34 cellular contexts compared by ENCODE assay signal in the genomic region with DNA sequence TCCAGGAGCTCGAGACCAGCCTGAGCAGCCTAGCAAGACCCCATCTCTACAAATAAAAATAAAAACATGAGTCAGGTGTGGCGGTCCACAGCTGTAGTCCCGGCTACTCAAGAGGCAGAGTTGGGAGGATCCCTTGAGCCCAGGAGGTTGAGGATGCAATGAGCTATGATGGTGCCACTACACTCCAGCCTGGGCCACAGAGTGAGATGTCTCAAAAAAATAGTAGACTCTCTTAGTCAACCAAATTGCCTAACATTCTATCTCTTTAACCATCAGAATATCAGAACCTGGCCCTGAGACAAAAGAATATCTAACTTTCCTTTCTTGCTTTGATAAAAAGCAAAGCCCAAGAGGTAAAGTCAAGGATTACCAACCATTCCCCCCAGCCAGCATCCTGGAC.
"Had no signal": no experiment of that assay in that cellular context is flagged by ENCODE, and none has a peak within 500 bp of the region (broad histone marks: within the 10 kb centered on the region; RNA-seq: fewer than 3 reads in every experiment).

No MANE protein-coding gene starts in this region.

- H3K36me3 ChIP-seq: adrenal gland, ascending aorta, brain microvascular endothelial cell, breast epithelium, cardiac muscle cell had no signal

- H3K9me3 ChIP-seq: adrenal gland, ascending aorta, body of pancreas, breast epithelium had no signal

- FAIRE-seq: astrocyte, bronchial epithelial cell had no signal

- DNase-seq: activated effector memory CD4-positive, alpha-beta T cell treated with anti-CD3 and anti-CD28 coated beads, Interleukin-2, amount 50 U/mL, for 16 hours; activated effector memory CD4-positive, alpha-beta T cell treated with Interleukin-2 at 50 U/mL for 16 hours; activated gamma-delta T cell; activated gamma-delta T cell treated with Interleukin-2 at 50 U/mL for 16 hours; activated naive CD4-positive, alpha-beta T cell; activated naive CD4-positive, alpha-beta T cell treated with anti-CD3 and anti-CD28 coated beads for 36 hours; activated naive CD4-positive, alpha-beta T cell treated with anti-CD3 and anti-CD28 coated beads, Interleukin-2, amount 10 ng/mL, durations not matched to agents 7 days and 5 days; activated naive CD4-positive, alpha-beta T cell treated with anti-CD3 and anti-CD28 coated beads, Interleukin-2, amount 50 U/mL, for 16 hours; activated naive CD4-positive, alpha-beta T cell treated with Interleukin-2 at 50 U/mL for 16 hours; activated naive CD8-positive, alpha-beta T cell treated with anti-CD3 and anti-CD28 coated beads for 36 hours; activated naive CD8-positive, alpha-beta T cell treated with anti-CD3 and anti-CD28 coated beads, Interleukin-2, amount 10 ng/mL, durations not matched to agents 7 days and 5 days; activated naive CD8-positive, alpha-beta T cell treated with anti-CD3 and anti-CD28 coated beads, Interleukin-2, amount 50 U/mL, for 24 hours; activated T-cell treated with anti-CD3 and anti-CD28 coated beads, Interleukin-2, amount 50 U/mL, for 1 hour; activated T-cell treated with anti-CD3 and anti-CD28 coated beads, Interleukin-2, amount 50 U/mL, for 24 hours; activated T-cell treated with anti-CD3 and anti-CD28 coated beads, Interleukin-2, amount 50 U/mL, for 4 hours; activated T-cell treated with anti-CD3 and anti-CD28 coated beads, Interleukin-2, amount 50 U/mL, for 48 hours; activated T-cell treated with anti-CD3 and anti-CD28 coated beads, Interleukin-2, amount 50 U/mL, for 72 hours; adrenal gland; amniotic stem cell; amygdala; anterior cingulate cortex; aorta; body of pancreas; brain microvascular endothelial cell; caudate nucleus; central memory CD4-positive, alpha-beta T cell; cerebellar nuclear complex had no signal

- H3K27ac ChIP-seq: adrenal gland, ascending aorta, body of pancreas, brain microvascular endothelial cell, breast epithelium, cardiac muscle cell had no signal

- H3K27me3 ChIP-seq: adrenal gland, ascending aorta, body of pancreas, breast epithelium, cardiac muscle cell had no signal

- H3K4me3 ChIP-seq: adrenal gland, ascending aorta, body of pancreas, breast epithelium, cardiac muscle cell had no signal

- ATAC-seq: activated naive CD4-positive, alpha-beta T cell treated with anti-CD3 and anti-CD28 coated beads, Interleukin-2, amount 50 U/mL, for 72 hours; activated naive CD8-positive, alpha-beta T cell treated with anti-CD3 and anti-CD28 coated beads, Interleukin-2, amount 50 U/mL, for 24 hours; activated T-cell treated with anti-CD3 and anti-CD28 coated beads, Interleukin-2, amount 50 U/mL, for 4 hours; activated T-cell treated with anti-CD3 and anti-CD28 coated beads, Interleukin-2, amount 50 U/mL, for 72 hours; activated T-helper 17 cell treated with anti-CD3 and anti-CD28 coated beads, Interleukin-2, amount 50 U/mL, for 72 hours; body of pancreas had no signal

- H3K4me1 ChIP-seq: adrenal gland, ascending aorta, breast epithelium had no signal
